In the genomic region with DNA sequence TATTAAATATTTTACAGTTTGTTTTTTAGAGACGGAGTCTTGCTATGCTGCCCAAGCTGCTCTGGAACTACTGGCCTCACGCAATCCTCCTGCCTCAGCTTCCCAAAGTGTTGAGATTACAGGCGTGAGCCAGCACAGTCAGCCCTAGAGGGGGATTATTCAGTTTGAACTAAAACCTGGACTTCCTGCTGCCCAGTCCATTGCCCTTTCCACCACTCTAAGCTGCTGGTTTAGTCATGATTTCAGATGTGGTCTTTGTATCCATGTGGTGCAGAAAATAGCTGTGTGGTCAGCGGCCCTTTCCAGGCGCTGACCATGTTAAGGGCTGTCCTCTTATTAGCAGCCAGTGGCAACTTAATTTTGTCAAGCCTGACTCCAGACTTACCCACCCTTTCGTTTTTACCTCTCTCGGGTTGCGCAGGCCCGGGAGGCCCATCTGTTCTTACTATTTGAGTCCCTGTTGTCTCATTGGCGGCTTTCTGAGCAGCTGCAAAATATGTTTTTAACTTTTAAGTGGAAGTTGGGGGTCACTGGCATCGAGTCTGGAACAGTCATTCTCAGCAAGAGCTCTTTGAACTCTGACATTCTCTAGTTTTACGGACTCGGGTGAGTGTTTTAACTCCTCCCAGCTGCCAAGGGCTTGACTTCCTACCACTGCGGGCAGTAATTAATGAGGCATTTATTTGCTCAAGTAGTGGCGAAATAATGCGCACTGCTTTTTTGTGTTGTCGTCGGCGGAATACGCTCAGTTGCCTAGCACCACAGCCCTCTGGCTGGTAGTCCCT, we compare ENCODE assay signal across 8 cellular contexts. TPM values are rescaled to one million over a fixed set of nuclear protein-coding genes. Genes with fewer than 3 reads are reported as not detected.
A peak's percentile ranks its signal among the peaks of the same experiment; 100 is the strongest.
DNase-seq lines count a peak whose midpoint lies in the region; ATAC-seq and TF ChIP-seq lines count a peak whose summit lies in the region.

No MANE protein-coding gene starts in this region.

- H3K4me3 Mint-ChIP-seq in natural killer cell, result peak overlapping the region; percentile 83

- H3K36me3 Mint-ChIP-seq in natural killer cell, result no peaks in the 10 kb centered on the region

- H3K27me3 ChIP-seq in esophagus squamous epithelium, result no peaks in the 10 kb centered on the region
- no peaks in the 10 kb centered on the region for H3K27me3 ChIP-seq in upper lobe of left lung

- H3K27ac ChIP-seq in esophagus squamous epithelium, result peak overlapping the region; percentile 90 to 97 (median 92)
- peak overlapping the region; percentile 90 to 93 (median 91) for H3K27ac ChIP-seq in upper lobe of left lung

- no peaks in the 10 kb centered on the region for H3K9me3 Mint-ChIP-seq in natural killer cell

- H3K4me3 ChIP-seq in esophagus squamous epithelium (peak overlapping the region; percentile 77 to 81 (median 78)), upper lobe of left lung (peak overlapping the region in 3 of 4 donors; percentile 57 to 87 (median 78))

- H3K4me1 Mint-ChIP-seq in natural killer cell, result peaks cover 54 to 59% of the 10 kb centered on the region in 2 donors

- TF ChIP-seq CTCF in esophagus squamous epithelium (IDR thresholded peaks at IDR 0.05) (no peak), natural killer cell (IDR thresholded peaks at IDR 0.05) (no peak), upper lobe of left lung (IDR thresholded peaks at IDR 0.05) (no peak)

- H3K27me3 Mint-ChIP-seq in natural killer cell (ENCODE audit: low read depth in 2 of 2), result no peaks in the 10 kb centered on the region

- WGBS in esophagus squamous epithelium, 2 donors, result 41 to 51% methylated on average over 5 to 20 of the region's 20 CpGs
- 24 to 53% methylated on average over 9 to 20 of the region's 20 CpGs for WGBS in upper lobe of left lung, 2 donors

- H3K4me1 ChIP-seq in esophagus squamous epithelium, result peaks cover 0 to 48% (median 0%) of the 10 kb centered on the region in 3 donors
- H3K4me1 ChIP-seq in upper lobe of left lung, result peaks cover 5 to 14% (median 8%) of the 10 kb centered on the region in 4 donors

- DNase-seq in activated gamma-delta T cell treated with Interleukin-2 at 50 U/mL for 16 hours, result peak; percentile 16
- DNase-seq in activated gamma-delta T cell (lab: John Stamatoyannopoulos, UW), result no peak
- DNase-seq in NCI-H446 treated with DMSO at 0.1 percent for 48 hours (lab: John Stamatoyannopoulos, UW), result peak; percentile 54
- peak; percentile 16 for DNase-seq in activated T-cell treated with anti-CD3 and anti-CD28 coated beads for 1 hour (ENCODE audit: low read depth)
- DNase-seq in esophagus squamous epithelium (lab: John Stamatoyannopoulos, UW), result no peak
- no peak for DNase-seq in natural killer cell
- DNase-seq in upper lobe of left lung, result peak in 1 of 2 donors; percentile 31

- peak; percentile 24 for ATAC-seq in HG02970 (IDR thresholded peaks at IDR 0.05; ENCODE audit: low FRiP score, unreplicated experiment)
- ATAC-seq in natural killer cell, result peak; percentile 2 to 44 (median 30)
- peak; percentile 64 to 76 for ATAC-seq in upper lobe of left lung (ENCODE audit: low FRiP score in 2 of 2)

- H3K27ac Mint-ChIP-seq in natural killer cell, result peak overlapping the region; percentile 94 to 97

- H3K36me3 ChIP-seq in esophagus squamous epithelium (no peaks in the 10 kb centered on the region), upper lobe of left lung (no peaks in the 10 kb centered on the region)

- no peak for TF ChIP-seq EP300 in upper lobe of left lung (IDR thresholded peaks at IDR 0.05)

- TF ChIP-seq POLR2A in esophagus squamous epithelium (IDR thresholded peaks at IDR 0.05) (no peak), upper lobe of left lung (IDR thresholded peaks at IDR 0.05) (no peak)

- intact Hi-C loops in esophagus squamous epithelium (cut with DNase I), result no loop called here
- intact Hi-C loops in natural killer cell (cut with micrococcal nuclease), result loop anchor here (1.0 kb wide), 1 partner anchor 92 kb away; no protein-coding TSS in a partner anchor

- H3K9me3 ChIP-seq in esophagus squamous epithelium (no peaks in the 10 kb centered on the region), upper lobe of left lung (no peaks in the 10 kb centered on the region)

RNA-seq across cellular contexts. Expression of gene VMA21, which starts 0.8 kb away (rescaled TPM):
- total RNA-seq in esophagus squamous epithelium (10 to 100 TPM; 16.3 to 38.6 (median 32.5) TPM), natural killer cell (10 to 100 TPM; 20.0 to 21.9 (median 21.4) TPM), upper lobe of left lung (10 to 100 TPM in 5 of 6 donors, 1 to 10 TPM in 1; 9.4 to 30.7 (median 25.0) TPM)

Comparison
In these comparisons a context has a peak if more than half of its experiments do, and no peak if none do; other contexts are left out.
1. DNase-seq: peak in activated gamma-delta T cell treated with Interleukin-2 at 50 U/mL for 16 hours (single experiment), NCI-H446 treated with DMSO at 0.1 percent for 48 hours (single experiment) and activated T-cell treated with anti-CD3 and anti-CD28 coated beads for 1 hour (single experiment); none in activated gamma-delta T cell (single experiment), esophagus squamous epithelium (single experiment) and natural killer cell (single experiment).
2. Peak in every context shown above with its lines, with median percentiles within 50 percentile points of each other: ATAC-seq.